Comparison of ENCODE assay signal across 10 cellular contexts in genomic region chr15:29870495-29871151, GRCh38. TPM values are rescaled to one million over a fixed set of nuclear protein-coding genes. Genes with fewer than 3 reads are reported as not detected.
DNase-seq lines count a peak whose midpoint lies in the region; ATAC-seq and TF ChIP-seq lines count a peak whose summit lies in the region.
"Had no signal": no experiment of that assay in that cellular context is flagged by ENCODE, and none has a peak within 500 bp of the region (broad histone marks: within the 10 kb centered on the region; RNA-seq: fewer than 3 reads in every experiment).

No MANE protein-coding gene starts in this region.

- peaks cover 17% of the 10 kb centered on the region for H3K4me1 Mint-ChIP-seq in neural progenitor cell

- no peaks in the 10 kb centered on the region for H3K36me3 Mint-ChIP-seq in neural progenitor cell

- H3K36me3 ChIP-seq in gastroesophageal sphincter, result no peaks in the 10 kb centered on the region
- H3K36me3 ChIP-seq in neural progenitor cell, result no peaks in the 10 kb centered on the region
- no peaks in the 10 kb centered on the region for H3K36me3 ChIP-seq in upper lobe of right lung

- no peak overlapping the region for H3K27ac Mint-ChIP-seq in neural progenitor cell

- 38 to 77% methylated on average over 4 to 6 of the region's 11 CpGs for WGBS in gastroesophageal sphincter (ENCODE audit: low coverage in 1 of 2), 2 donors

- peak overlapping the region in 3 of 4 donors; percentile 43 to 55 (median 51) for H3K27ac ChIP-seq in gastroesophageal sphincter
- no peak overlapping the region for H3K27ac ChIP-seq in neural progenitor cell
- peak overlapping the region; percentile 45 for H3K27ac ChIP-seq in upper lobe of right lung

- no peaks in the 10 kb centered on the region for H3K79me2 ChIP-seq in neural progenitor cell (ENCODE audit: low read depth)

- ATAC-seq in gastroesophageal sphincter, result peak; percentile 50
- ATAC-seq in upper lobe of right lung, result peak; percentile 46
- ATAC-seq in GM18861 (IDR thresholded peaks at IDR 0.05; ENCODE audit: unreplicated experiment), result no peak
- ATAC-seq: HCT116 had no signal

- TF ChIP-seq CTCF in gastroesophageal sphincter (IDR thresholded peaks at IDR 0.05) (no peak), neural progenitor cell (IDR thresholded peaks at IDR 0.05) (no peak), upper lobe of right lung (IDR thresholded peaks at IDR 0.05) (no peak)

- H3K4me1 ChIP-seq in gastroesophageal sphincter, result peaks cover 0 to 25% (median 0%) of the 10 kb centered on the region in 3 donors
- H3K4me1 ChIP-seq in neural progenitor cell, result peaks cover 15% of the 10 kb centered on the region
- no peaks in the 10 kb centered on the region for H3K4me1 ChIP-seq in upper lobe of right lung

- H3K4me3 ChIP-seq in gastroesophageal sphincter (peak overlapping the region in 1 of 2 donors; percentile 8), neural progenitor cell (no peak overlapping the region), upper lobe of right lung (no peak overlapping the region)

- no peaks in the 10 kb centered on the region for H4K20me1 ChIP-seq in neural progenitor cell (ENCODE audit: low read depth)

- H3K9ac ChIP-seq in neural progenitor cell, result no peak overlapping the region

- no peaks in the 10 kb centered on the region for H3K27me3 ChIP-seq in gastroesophageal sphincter
- no peaks in the 10 kb centered on the region for H3K27me3 ChIP-seq in neural progenitor cell
- no peaks in the 10 kb centered on the region for H3K27me3 ChIP-seq in upper lobe of right lung

- intact Hi-C loops in upper lobe of right lung (cut with DNase I), result no loop called here

- H3K9me3 Mint-ChIP-seq in neural progenitor cell, result no peaks in the 10 kb centered on the region

- H3K4me3 Mint-ChIP-seq in neural progenitor cell, result no peak overlapping the region

- peak; percentile 41 for DNase-seq in NCI-H345 (lab: John Stamatoyannopoulos, UW)
- no peak for DNase-seq in NCI-H345 treated with DMSO at 0.1 percent for 48 hours (lab: John Stamatoyannopoulos, UW; ENCODE audit: unreplicated experiment)
- DNase-seq in neural progenitor cell (ENCODE audit: low spot score), result peak; percentile 37
- DNase-seq in upper lobe of right lung, result no peak
- no peak for DNase-seq in activated CD4-positive, alpha-beta T cell treated with anti-CD3 and anti-CD28 coated beads, Interleukin-2, amount 50 U/mL, for 1 hour
- no peak for DNase-seq in NCI-H774 (lab: John Stamatoyannopoulos, UW)
- DNase-seq: ACHN had no signal

- no peak for TF ChIP-seq POLR2A in gastroesophageal sphincter (IDR thresholded peaks at IDR 0.05)

- H3K27me3 Mint-ChIP-seq in neural progenitor cell (ENCODE audit: insufficient read depth, low read depth), result peaks cover 4% of the 10 kb centered on the region

- H3K9me3 ChIP-seq in gastroesophageal sphincter (no peaks in the 10 kb centered on the region), neural progenitor cell (ENCODE audit: low read depth) (no peaks in the 10 kb centered on the region), upper lobe of right lung (no peaks in the 10 kb centered on the region)

- H2AFZ ChIP-seq in neural progenitor cell (replicated peaks), result no peak overlapping the region

- no peak for TF ChIP-seq EP300 in gastroesophageal sphincter (IDR thresholded peaks at IDR 0.05)

- no peaks in the 10 kb centered on the region for H3F3A ChIP-seq in neural progenitor cell (ENCODE audit: low read depth)

- H3K4me2 ChIP-seq in neural progenitor cell, result no peak overlapping the region

RNA-seq across cellular contexts. Expression of gene TJP1, which starts 48.4 kb away (rescaled TPM):
- total RNA-seq in gastroesophageal sphincter (100 to 1,000 TPM; 100 to 115 (median 103) TPM), neural progenitor cell (ENCODE audit: low replicate concordance) (98.1 and 126 TPM in 2 replicates), upper lobe of right lung (147 TPM)

Comparison
In these comparisons a context has a peak if more than half of its experiments do, and no peak if none do; other contexts are left out.
1. DNase-seq: peak in NCI-H345 (single experiment) and neural progenitor cell (single experiment); none in NCI-H345 treated with DMSO at 0.1 percent for 48 hours (single experiment), upper lobe of right lung (single experiment), activated CD4-positive, alpha-beta T cell treated with anti-CD3 and anti-CD28 coated beads, Interleukin-2, amount 50 U/mL, for 1 hour (single experiment) and NCI-H774 (single experiment).